24 cellular contexts compared by ENCODE assay signal in the genomic region with DNA sequence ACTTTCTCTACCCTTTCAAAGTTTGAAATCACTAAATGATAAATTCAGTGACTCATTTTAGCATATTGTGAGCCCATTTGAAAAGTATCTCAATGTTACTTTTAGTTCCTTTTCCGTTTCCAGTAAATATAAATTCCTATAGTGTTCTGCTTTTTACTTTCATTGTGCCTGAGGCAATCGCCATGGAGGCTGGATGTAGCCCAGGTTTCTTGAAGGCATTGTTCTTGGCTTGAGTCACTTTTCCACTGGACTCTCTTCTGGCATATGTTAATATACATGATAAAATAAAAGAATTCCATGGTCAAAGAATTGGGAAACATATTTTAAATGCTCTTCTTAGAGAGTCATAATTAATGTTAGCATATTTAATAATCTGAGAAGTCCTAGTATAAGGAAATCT.
A peak's percentile ranks its signal among the peaks of the same experiment; 100 is the strongest.
DNase-seq lines count a peak whose midpoint lies in the region; ATAC-seq, FAIRE-seq and TF ChIP-seq lines count a peak whose summit lies in the region.
"Had no signal": no experiment of that assay in that cellular context is flagged by ENCODE, and none has a peak within 500 bp of the region (broad histone marks: within the 10 kb centered on the region; RNA-seq: fewer than 3 reads in every experiment).

No MANE protein-coding gene starts in this region.

- H3K27ac ChIP-seq in foreskin keratinocyte = no peak overlapping the region
- H3K27ac ChIP-seq: BLaER1, GM23248, KMS-11 had no signal

- no peak overlapping the region for H3K9ac ChIP-seq in adipocyte (ENCODE audit: low read length)
- H3K9ac ChIP-seq: BLaER1, GM23248, KMS-11 had no signal

- no peak for FAIRE-seq in D721Med (lab: Jason Lieb, UNC)
- FAIRE-seq: A204.1, GM12891, GM18507 had no signal

- H3K4me1 ChIP-seq in adipocyte (ENCODE audit: control insufficient read depth, insufficient read depth, low read length) = no peaks in the 10 kb centered on the region
- H3K4me1 ChIP-seq in foreskin keratinocyte = no peaks in the 10 kb centered on the region
- H3K4me1 ChIP-seq: BLaER1 had no signal

- no peaks in the 10 kb centered on the region for H3K36me3 Mint-ChIP-seq in activated naive CD4-positive, alpha-beta T cell treated with anti-CD3 and anti-CD28 coated beads, Interleukin-2, amount 10 ng/mL, durations not matched to agents 7 days and 5 days
- H3K36me3 Mint-ChIP-seq in stimulated activated naive B cell treated with anti-CD40 and anti-IgM and Interleukin-4, amounts not matched to agents 10 μg/mL and 1 μg/mL and 100 μg/mL, for 72 hours = no peaks in the 10 kb centered on the region
- H3K36me3 Mint-ChIP-seq: CD8-positive, alpha-beta T cell had no signal

- no peak overlapping the region for H3K4me3 Mint-ChIP-seq in activated naive CD4-positive, alpha-beta T cell treated with anti-CD3 and anti-CD28 coated beads, Interleukin-2, amount 10 ng/mL, durations not matched to agents 7 days and 5 days
- H3K4me3 Mint-ChIP-seq in stimulated activated naive B cell treated with anti-CD40 and anti-IgM and Interleukin-4, amounts not matched to agents 10 μg/mL and 1 μg/mL and 100 μg/mL, for 72 hours = no peak overlapping the region
- H3K4me3 Mint-ChIP-seq: CD8-positive, alpha-beta T cell had no signal

- no peaks in the 10 kb centered on the region for H3K36me3 ChIP-seq in adipocyte (ENCODE audit: control insufficient read depth, insufficient read depth, low read length, severe bottlenecking)
- H3K36me3 ChIP-seq: BLaER1 had no signal

- H3K9me3 Mint-ChIP-seq in activated naive CD4-positive, alpha-beta T cell treated with anti-CD3 and anti-CD28 coated beads, Interleukin-2, amount 10 ng/mL, durations not matched to agents 7 days and 5 days = peaks cover 2% of the 10 kb centered on the region
- peaks cover 4 to 5% of the 10 kb centered on the region in 2 donors for H3K9me3 Mint-ChIP-seq in stimulated activated naive B cell treated with anti-CD40 and anti-IgM and Interleukin-4, amounts not matched to agents 10 μg/mL and 1 μg/mL and 100 μg/mL, for 72 hours

- H3K27me3 ChIP-seq in adipocyte (replicated peaks; ENCODE audit: control insufficient read depth, insufficient read depth, low read length) (no peaks in the 10 kb centered on the region), foreskin keratinocyte (no peaks in the 10 kb centered on the region)
- H3K27me3 ChIP-seq: BLaER1 had no signal

- H3K9me3 ChIP-seq in adipocyte (ENCODE audit: control insufficient read depth, low read length) = peaks cover 2% of the 10 kb centered on the region
- H3K9me3 ChIP-seq: BLaER1 had no signal

- H3K27ac Mint-ChIP-seq in activated naive CD4-positive, alpha-beta T cell treated with anti-CD3 and anti-CD28 coated beads, Interleukin-2, amount 10 ng/mL, durations not matched to agents 7 days and 5 days = no peak overlapping the region
- no peak overlapping the region for H3K27ac Mint-ChIP-seq in stimulated activated naive B cell treated with anti-CD40 and anti-IgM and Interleukin-4, amounts not matched to agents 10 μg/mL and 1 μg/mL and 100 μg/mL, for 72 hours
- H3K27ac Mint-ChIP-seq: CD8-positive, alpha-beta T cell had no signal

- H3K27me3 Mint-ChIP-seq in activated naive CD4-positive, alpha-beta T cell treated with anti-CD3 and anti-CD28 coated beads, Interleukin-2, amount 10 ng/mL, durations not matched to agents 7 days and 5 days = no peaks in the 10 kb centered on the region
- no peaks in the 10 kb centered on the region for H3K27me3 Mint-ChIP-seq in stimulated activated naive B cell treated with anti-CD40 and anti-IgM and Interleukin-4, amounts not matched to agents 10 μg/mL and 1 μg/mL and 100 μg/mL, for 72 hours

- ATAC-seq in foreskin keratinocyte (no peak), HG02938 (IDR thresholded peaks at IDR 0.05; ENCODE audit: unreplicated experiment) (no peak)
- ATAC-seq in stimulated activated naive B cell treated with anti-CD40 and anti-IgM and Interleukin-4, amounts not matched to agents 10 μg/mL and 1 μg/mL and 100 μg/mL, for 72 hours (replicated peaks) = no peak
- ATAC-seq: CD8-positive, alpha-beta T cell; SK-N-SH treated with all-trans-retinoic acid at 6 μM for 48 hours had no signal

- H3K4me3 ChIP-seq in adipocyte (ENCODE audit: low read length) = no peak overlapping the region
- H3K4me3 ChIP-seq: BLaER1, GM23248 had no signal

- H3K4me1 Mint-ChIP-seq in activated naive CD4-positive, alpha-beta T cell treated with anti-CD3 and anti-CD28 coated beads, Interleukin-2, amount 10 ng/mL, durations not matched to agents 7 days and 5 days = no peaks in the 10 kb centered on the region
- H3K4me1 Mint-ChIP-seq in stimulated activated naive B cell treated with anti-CD40 and anti-IgM and Interleukin-4, amounts not matched to agents 10 μg/mL and 1 μg/mL and 100 μg/mL, for 72 hours = no peaks in the 10 kb centered on the region

- CTCF ChIA-PET in activated naive CD4-positive, alpha-beta T cell treated with anti-CD3 and anti-CD28 coated beads, Interleukin-2, amount 10 ng/mL, durations not matched to agents 7 days and 5 days (lab: Charles Lee) = no interaction called here

- peak; percentile 24 for DNase-seq in COLO829 (ENCODE audit: low spot score)
- peak; percentile 22 for DNase-seq in MV-4-11 (lab: John Stamatoyannopoulos, UW)
- DNase-seq in adipocyte (ENCODE audit: low read depth) = peak; percentile 12
- DNase-seq in foreskin keratinocyte = peak; percentile 5 to 50
- DNase-seq in D721Med (ENCODE audit: insufficient read length, low spot score) = no peak
- no peak for DNase-seq in activated naive CD4-positive, alpha-beta T cell treated with anti-CD3 and anti-CD28 coated beads, Interleukin-2, amount 10 ng/mL, durations not matched to agents 7 days and 5 days
- no peak for DNase-seq in stimulated activated naive B cell treated with anti-CD40 and anti-IgM and Interleukin-4, amounts not matched to agents 10 μg/mL and 1 μg/mL and 100 μg/mL, for 72 hours
- DNase-seq: CD8-positive, alpha-beta T cell; GM23248; HCEC 1CT; NCI-H1092 treated with DMSO at 0.1 percent for 48 hours; NCI-H146; NCI-H2029 treated with DMSO at 0.1 percent for 48 hours; NCI-H2171; NCI-H446 treated with DMSO at 0.1 percent for 48 hours; NCI-H774; SIG-M5 had no signal

- TF ChIP-seq CTCF in foreskin keratinocyte (conservative IDR thresholded peaks at IDR 0.05) (no peak), D721Med (IDR thresholded peaks at IDR 0.05; ENCODE audit: insufficient read depth, missing control alignments) (no peak)

Comparison
In these comparisons a context has a peak if more than half of its experiments do, and no peak if none do; other contexts are left out.
1. DNase-seq: peak in COLO829 (single experiment), MV-4-11 (single experiment), adipocyte (single experiment) and foreskin keratinocyte (2 of 2); none in D721Med (single experiment), activated naive CD4-positive, alpha-beta T cell treated with anti-CD3 and anti-CD28 coated beads, Interleukin-2, amount 10 ng/mL, durations not matched to agents 7 days and 5 days (single experiment) and stimulated activated naive B cell treated with anti-CD40 and anti-IgM and Interleukin-4, amounts not matched to agents 10 μg/mL and 1 μg/mL and 100 μg/mL, for 72 hours (single experiment).